12 cellular contexts compared by ENCODE assay signal in genomic region chr2:224009605-224010330, GRCh38. TPM values are rescaled to one million over a fixed set of nuclear protein-coding genes. Genes with fewer than 3 reads are reported as not detected.
A peak's percentile ranks its signal among the peaks of the same experiment; 100 is the strongest.
DNase-seq lines count a peak whose midpoint lies in the region; ATAC-seq, FAIRE-seq and TF ChIP-seq lines count a peak whose summit lies in the region.
"Had no signal": no experiment of that assay in that cellular context is flagged by ENCODE, and none has a peak within 500 bp of the region (broad histone marks: within the 10 kb centered on the region; RNA-seq: fewer than 3 reads in every experiment).

No MANE protein-coding gene starts in this region.

- 77% methylated on average over 5 of the region's 5 CpGs for WGBS in liver

- H3K27me3 ChIP-seq in bronchial epithelial cell (ENCODE audit: control insufficient read depth, insufficient read depth, low read length) (no peaks in the 10 kb centered on the region), liver (ENCODE audit: control insufficient read depth in 4 of 4, insufficient read depth in 4 of 4, low read length in 3 of 4) (no peaks in the 10 kb centered on the region), right atrium auricular region (no peaks in the 10 kb centered on the region)
- H3K27me3 ChIP-seq: adrenal gland, BLaER1 had no signal

- FAIRE-seq in bronchial epithelial cell (lab: Jason Lieb, UNC) = no peak

- H3K4me3 ChIP-seq in bronchial epithelial cell (ENCODE audit: low read depth, low read length) (no peak overlapping the region), liver (ENCODE audit: low read depth in 1 of 3, low read length in 3 of 3) (no peak overlapping the region), right atrium auricular region (no peak overlapping the region)
- H3K4me3 ChIP-seq: adrenal gland, BLaER1 had no signal

- peaks cover 0 to 10% (median 6%) of the 10 kb centered on the region in 4 donors for H3K4me1 ChIP-seq in liver (ENCODE audit: control insufficient read depth in 4 of 4, insufficient read depth in 4 of 4, low read length in 3 of 4)
- peaks cover 0 to 4% of the 10 kb centered on the region in 2 donors for H3K4me1 ChIP-seq in right atrium auricular region
- H3K4me1 ChIP-seq: adrenal gland, BLaER1 had no signal

- no peak for TF ChIP-seq RAD21 in liver (IDR thresholded peaks at IDR 0.05)

- H3K27ac ChIP-seq in liver (ENCODE audit: low read depth in 1 of 2, low read length in 2 of 2) (no peak overlapping the region), right atrium auricular region (no peak overlapping the region)
- H3K27ac ChIP-seq: adrenal gland, BLaER1 had no signal

- H3K9ac ChIP-seq in liver (ENCODE audit: low read depth in 1 of 2, low read length in 2 of 2) = no peak overlapping the region
- H3K9ac ChIP-seq: BLaER1 had no signal

- H3K9me3 ChIP-seq in liver (ENCODE audit: control insufficient read depth in 4 of 4, low read length in 3 of 4) = no peaks in the 10 kb centered on the region
- no peaks in the 10 kb centered on the region for H3K9me3 ChIP-seq in right atrium auricular region
- H3K9me3 ChIP-seq: adrenal gland, BLaER1 had no signal

- ATAC-seq in left cardiac atrium = no peak

- TF ChIP-seq CTCF in bronchial epithelial cell (IDR thresholded peaks at IDR 0.05; ENCODE audit: insufficient read depth, low read length, severe bottlenecking) = no peak
- TF ChIP-seq CTCF in liver (IDR thresholded peaks at IDR 0.05; ENCODE audit: low read depth, low read length, missing input control) = no peak
- no peak for TF ChIP-seq CTCF in right atrium auricular region (IDR thresholded peaks at IDR 0.05)

- intact Hi-C loops in left cardiac atrium (cut with DNase I) = no loop called here

- peak; percentile 39 for DNase-seq in EH (ENCODE audit: low read depth)
- peak; percentile 90 for DNase-seq in NCI-H82 (lab: John Stamatoyannopoulos, UW)
- DNase-seq in bronchial epithelial cell (ENCODE audit: low read depth) = peak; percentile 41
- DNase-seq in HK-2 (ENCODE audit: unreplicated experiment) = no peak
- DNase-seq in left cardiac atrium = no peak
- no peak for DNase-seq in right atrium auricular region (ENCODE audit: low spot score)
- DNase-seq in activated T-cell treated with anti-CD3 and anti-CD28 coated beads, Interleukin-2, amount 50 U/mL, for 1 hour = no peak
- DNase-seq: activated T-cell treated with anti-CD3 and anti-CD28 coated beads for 4 hours, adrenal gland, NCI-H1092 treated with DMSO at 0.1 percent for 48 hours had no signal

- no peaks in the 10 kb centered on the region for H3K36me3 ChIP-seq in bronchial epithelial cell (ENCODE audit: control insufficient read depth, insufficient read depth, low read length)
- H3K36me3 ChIP-seq in liver (ENCODE audit: control insufficient read depth in 4 of 4, insufficient read depth in 3 of 4, low read depth in 1 of 4, low read length in 3 of 4) = no peaks in the 10 kb centered on the region
- H3K36me3 ChIP-seq in right atrium auricular region = no peaks in the 10 kb centered on the region
- H3K36me3 ChIP-seq: adrenal gland, BLaER1 had no signal

TF ChIP-seq in liver, 16 proteins besides CTCF, POLR2A, EP300 and RAD21:
- peak; percentile 38 for TF ChIP-seq REST (IDR thresholded peaks at IDR 0.05)
- TF ChIP-seq ATF3 (IDR thresholded peaks at IDR 0.05) = no peak
- TF ChIP-seq TAF1 (conservative IDR thresholded peaks at IDR 0.05) = no peak

RNA-seq across cellular contexts. Expression of gene SERPINE2, which starts 29.3 kb away (rescaled TPM):
- 85.8 and 95.3 TPM in 2 replicates for total RNA-seq in bronchial epithelial cell
- 1 to 10 TPM in 1 of 2 donors, under 1 TPM in 1; 0.92 to 4.8 TPM for total RNA-seq in liver
- polyA plus RNA-seq in liver = 1 to 10 TPM; 2.0 to 2.6 TPM
- 10 to 100 TPM; 14.9 to 52.8 TPM for total RNA-seq in left cardiac atrium
- 10 to 100 TPM; 20.2 to 54.3 TPM for total RNA-seq in right atrium auricular region

RNA-seq across cellular contexts. Expression of gene MRPL44, which starts 52.5 kb away (rescaled TPM):
- total RNA-seq in bronchial epithelial cell = 25.7 and 32.9 TPM in 2 replicates
- 10 to 100 TPM; 22.0 to 25.5 TPM for total RNA-seq in liver
- 10 to 100 TPM; 19.0 to 27.8 TPM for polyA plus RNA-seq in liver
- total RNA-seq in left cardiac atrium = 10 to 100 TPM; 28.0 to 29.5 TPM
- 10 to 100 TPM; 21.8 to 43.7 TPM for total RNA-seq in right atrium auricular region

Comparison
In these comparisons a context has a peak if more than half of its experiments do, and no peak if none do; other contexts are left out.
1. DNase-seq: peak in EH (single experiment), NCI-H82 (single experiment) and bronchial epithelial cell (single experiment); none in HK-2 (single experiment), left cardiac atrium (single experiment), right atrium auricular region (single experiment) and activated T-cell treated with anti-CD3 and anti-CD28 coated beads, Interleukin-2, amount 50 U/mL, for 1 hour (single experiment).